1 cellular context compared by ENCODE assay signal in genomic region chr9:123338710-123339665, GRCh38.
TF ChIP-seq lines count a peak whose summit lies in the region.

No MANE protein-coding gene starts in this region.

TF ChIP-seq in K562, 482 proteins besides CTCF, POLR2A, EP300 and RAD21 (continued from another document and continues in another):
- TF ChIP-seq, protein P1, sequence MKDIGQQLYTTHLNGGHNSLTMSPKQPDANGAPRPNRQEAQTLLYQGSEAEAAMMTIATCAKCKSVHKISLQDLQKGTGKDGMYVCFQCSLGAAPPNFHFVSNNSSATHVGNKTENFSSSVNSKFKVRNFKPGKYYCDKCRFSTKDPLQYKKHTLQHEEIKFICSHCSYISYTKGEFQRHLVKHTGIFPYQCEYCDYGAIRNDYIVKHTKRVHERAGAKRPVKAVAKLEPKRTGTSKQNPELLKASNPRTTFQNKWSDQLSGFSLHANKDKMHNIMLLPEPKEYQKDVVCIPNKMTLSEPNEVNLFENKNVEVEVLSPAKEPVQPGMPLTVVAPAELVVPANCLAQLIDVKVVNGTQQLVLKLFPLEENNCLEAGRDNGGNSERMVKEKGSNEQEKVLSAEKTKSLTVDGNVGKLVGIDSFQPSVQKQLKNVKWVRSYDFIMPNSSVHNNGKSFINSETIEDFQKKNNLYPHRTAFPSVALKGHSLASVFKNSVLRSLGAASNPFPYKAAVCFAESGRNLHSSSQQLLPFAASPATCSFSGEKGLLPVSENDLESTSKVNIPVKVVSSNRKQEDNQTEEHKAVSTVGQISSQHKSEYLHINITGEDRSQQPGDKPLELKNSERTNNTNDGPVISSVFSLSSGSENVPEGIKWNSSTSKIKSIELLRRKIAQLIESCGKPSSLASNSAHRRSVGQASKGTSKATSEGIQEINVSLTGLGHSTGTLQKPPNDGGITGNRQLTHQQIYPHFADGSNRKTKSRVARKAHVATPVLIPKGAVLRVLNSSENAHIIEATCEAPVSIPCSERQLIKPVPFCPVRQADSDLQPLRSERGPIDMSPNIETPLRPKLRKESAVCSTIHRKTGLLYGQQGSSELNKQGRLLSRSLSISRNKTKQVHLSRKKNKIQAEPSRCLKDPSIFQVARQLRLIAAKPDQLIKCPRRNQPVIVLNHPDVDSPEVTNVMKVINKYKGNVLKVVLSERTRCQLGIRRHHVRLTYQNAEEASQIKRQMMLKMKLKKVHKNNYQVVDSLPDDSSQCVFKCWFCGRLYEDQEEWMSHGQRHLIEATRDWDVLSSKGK (CRISPR knock-in tag; IDR thresholded peaks at IDR 0.05), result no peak
- TF ChIP-seq IRF2 (CRISPR knock-in tag; IDR thresholded peaks at IDR 0.05) (no peak), STAT5A (IDR thresholded peaks at IDR 0.05; ENCODE audit: borderline replicate concordance, low read length) (peak; percentile 62), MECOM (CRISPR knock-in tag; IDR thresholded peaks at IDR 0.05) (no peak), THAP7 (CRISPR knock-in tag; IDR thresholded peaks at IDR 0.05) (no peak), HMBOX1 (IDR thresholded peaks at IDR 0.05) (no peak; the same call in 1 of the 2 replicates), NFATC3 (IDR thresholded peaks at IDR 0.05) (no peak), ZNF165 (CRISPR knock-in tag; IDR thresholded peaks at IDR 0.05; ENCODE audit: borderline replicate concordance) (no peak), POU5F1 (IDR thresholded peaks at IDR 0.05; ENCODE audit: borderline replicate concordance, low read depth, low read length, partially characterized antibody) (no peak), RFX7 (CRISPR knock-in tag; IDR thresholded peaks at IDR 0.05) (no peak), NELFE (IDR thresholded peaks at IDR 0.05; ENCODE audit: insufficient read depth, insufficient read length) (no peak), USF1 (CRISPR knock-in tag; IDR thresholded peaks at IDR 0.05) (no peak), HNRNPH1 (optimal IDR thresholded peaks at IDR 0.05; ENCODE audit: low read depth, low read length) (no peak), ZFX (CRISPR knock-in tag; IDR thresholded peaks at IDR 0.05) (no peak), ZNF311 (CRISPR knock-in tag; IDR thresholded peaks at IDR 0.05) (no peak), ZNF766 (CRISPR knock-in tag; conservative IDR thresholded peaks at IDR 0.05) (no peak; the same call in 1 of the 2 replicates), CC2D1A (IDR thresholded peaks at IDR 0.05) (peak; percentile 63; the same call in 1 of the 2 replicates), RHOXF2B (CRISPR knock-in tag; conservative IDR thresholded peaks at IDR 0.05) (no peak), ZNF431 (CRISPR knock-in tag; IDR thresholded peaks at IDR 0.05) (no peak), NCOA6 (IDR thresholded peaks at IDR 0.05) (no peak), ADNP (tag; IDR thresholded peaks at IDR 0.05) (peak; percentile 95), KDM5B (IDR thresholded peaks at IDR 0.05; ENCODE audit: insufficient replicate concordance, low read depth, low read length) (peak; percentile 74), SP1 (CRISPR knock-in tag; IDR thresholded peaks at IDR 0.05) (peak; percentile 49; the same call in 1 of the 2 replicates), HNRNPL (IDR thresholded peaks at IDR 0.05; ENCODE audit: low read depth, low read length) (no peak), RFX1 (IDR thresholded peaks at IDR 0.05) (no peak), TFAM (CRISPR knock-in tag; conservative IDR thresholded peaks at IDR 0.05) (no peak), ZNF668 (CRISPR knock-in tag; IDR thresholded peaks at IDR 0.05) (no peak), HMG20A (CRISPR knock-in tag; conservative IDR thresholded peaks at IDR 0.05) (no peak), FOS (IDR thresholded peaks at IDR 0.05; ENCODE audit: extremely low read depth, insufficient read length) (peak; percentile 53), FOXA1 (IDR thresholded peaks at IDR 0.05; ENCODE audit: borderline replicate concordance) (no peak), SIN3A (IDR thresholded peaks at IDR 0.05; ENCODE audit: borderline replicate concordance in 2 of 2, control insufficient read depth in 1 of 2, low read depth in 2 of 2, low read length in 2 of 2) (no peak), GTF3C2 (IDR thresholded peaks at IDR 0.05; ENCODE audit: borderline replicate concordance, extremely low read depth, insufficient read length) (no peak), RAD51 (IDR thresholded peaks at IDR 0.05; ENCODE audit: borderline replicate concordance, low read depth) (no peak), ZFPM2 (CRISPR knock-in tag; IDR thresholded peaks at IDR 0.05) (no peak), NBN (IDR thresholded peaks at IDR 0.05; ENCODE audit: low read depth) (no peak), ELF1 (tag; IDR thresholded peaks at IDR 0.05) (no peak)
- TF ChIP-seq, protein P2, sequence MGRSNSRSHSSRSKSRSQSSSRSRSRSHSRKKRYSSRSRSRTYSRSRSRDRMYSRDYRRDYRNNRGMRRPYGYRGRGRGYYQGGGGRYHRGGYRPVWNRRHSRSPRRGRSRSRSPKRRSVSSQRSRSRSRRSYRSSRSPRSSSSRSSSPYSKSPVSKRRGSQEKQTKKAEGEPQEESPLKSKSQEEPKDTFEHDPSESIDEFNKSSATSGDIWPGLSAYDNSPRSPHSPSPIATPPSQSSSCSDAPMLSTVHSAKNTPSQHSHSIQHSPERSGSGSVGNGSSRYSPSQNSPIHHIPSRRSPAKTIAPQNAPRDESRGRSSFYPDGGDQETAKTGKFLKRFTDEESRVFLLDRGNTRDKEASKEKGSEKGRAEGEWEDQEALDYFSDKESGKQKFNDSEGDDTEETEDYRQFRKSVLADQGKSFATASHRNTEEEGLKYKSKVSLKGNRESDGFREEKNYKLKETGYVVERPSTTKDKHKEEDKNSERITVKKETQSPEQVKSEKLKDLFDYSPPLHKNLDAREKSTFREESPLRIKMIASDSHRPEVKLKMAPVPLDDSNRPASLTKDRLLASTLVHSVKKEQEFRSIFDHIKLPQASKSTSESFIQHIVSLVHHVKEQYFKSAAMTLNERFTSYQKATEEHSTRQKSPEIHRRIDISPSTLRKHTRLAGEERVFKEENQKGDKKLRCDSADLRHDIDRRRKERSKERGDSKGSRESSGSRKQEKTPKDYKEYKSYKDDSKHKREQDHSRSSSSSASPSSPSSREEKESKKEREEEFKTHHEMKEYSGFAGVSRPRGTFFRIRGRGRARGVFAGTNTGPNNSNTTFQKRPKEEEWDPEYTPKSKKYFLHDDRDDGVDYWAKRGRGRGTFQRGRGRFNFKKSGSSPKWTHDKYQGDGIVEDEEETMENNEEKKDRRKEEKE (IDR thresholded peaks at IDR 0.05; ENCODE audit: borderline replicate concordance in 1 of 2, control insufficient read depth in 1 of 2, low read depth in 2 of 2, low read length in 1 of 2), result no peak
- TF ChIP-seq, protein P3, sequence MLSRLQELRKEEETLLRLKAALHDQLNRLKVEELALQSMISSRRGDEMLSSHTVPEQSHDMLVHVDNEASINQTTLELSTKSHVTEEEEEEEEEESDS (CRISPR knock-in tag; IDR thresholded peaks at IDR 0.05), result no peak
- TF ChIP-seq, protein P4, sequence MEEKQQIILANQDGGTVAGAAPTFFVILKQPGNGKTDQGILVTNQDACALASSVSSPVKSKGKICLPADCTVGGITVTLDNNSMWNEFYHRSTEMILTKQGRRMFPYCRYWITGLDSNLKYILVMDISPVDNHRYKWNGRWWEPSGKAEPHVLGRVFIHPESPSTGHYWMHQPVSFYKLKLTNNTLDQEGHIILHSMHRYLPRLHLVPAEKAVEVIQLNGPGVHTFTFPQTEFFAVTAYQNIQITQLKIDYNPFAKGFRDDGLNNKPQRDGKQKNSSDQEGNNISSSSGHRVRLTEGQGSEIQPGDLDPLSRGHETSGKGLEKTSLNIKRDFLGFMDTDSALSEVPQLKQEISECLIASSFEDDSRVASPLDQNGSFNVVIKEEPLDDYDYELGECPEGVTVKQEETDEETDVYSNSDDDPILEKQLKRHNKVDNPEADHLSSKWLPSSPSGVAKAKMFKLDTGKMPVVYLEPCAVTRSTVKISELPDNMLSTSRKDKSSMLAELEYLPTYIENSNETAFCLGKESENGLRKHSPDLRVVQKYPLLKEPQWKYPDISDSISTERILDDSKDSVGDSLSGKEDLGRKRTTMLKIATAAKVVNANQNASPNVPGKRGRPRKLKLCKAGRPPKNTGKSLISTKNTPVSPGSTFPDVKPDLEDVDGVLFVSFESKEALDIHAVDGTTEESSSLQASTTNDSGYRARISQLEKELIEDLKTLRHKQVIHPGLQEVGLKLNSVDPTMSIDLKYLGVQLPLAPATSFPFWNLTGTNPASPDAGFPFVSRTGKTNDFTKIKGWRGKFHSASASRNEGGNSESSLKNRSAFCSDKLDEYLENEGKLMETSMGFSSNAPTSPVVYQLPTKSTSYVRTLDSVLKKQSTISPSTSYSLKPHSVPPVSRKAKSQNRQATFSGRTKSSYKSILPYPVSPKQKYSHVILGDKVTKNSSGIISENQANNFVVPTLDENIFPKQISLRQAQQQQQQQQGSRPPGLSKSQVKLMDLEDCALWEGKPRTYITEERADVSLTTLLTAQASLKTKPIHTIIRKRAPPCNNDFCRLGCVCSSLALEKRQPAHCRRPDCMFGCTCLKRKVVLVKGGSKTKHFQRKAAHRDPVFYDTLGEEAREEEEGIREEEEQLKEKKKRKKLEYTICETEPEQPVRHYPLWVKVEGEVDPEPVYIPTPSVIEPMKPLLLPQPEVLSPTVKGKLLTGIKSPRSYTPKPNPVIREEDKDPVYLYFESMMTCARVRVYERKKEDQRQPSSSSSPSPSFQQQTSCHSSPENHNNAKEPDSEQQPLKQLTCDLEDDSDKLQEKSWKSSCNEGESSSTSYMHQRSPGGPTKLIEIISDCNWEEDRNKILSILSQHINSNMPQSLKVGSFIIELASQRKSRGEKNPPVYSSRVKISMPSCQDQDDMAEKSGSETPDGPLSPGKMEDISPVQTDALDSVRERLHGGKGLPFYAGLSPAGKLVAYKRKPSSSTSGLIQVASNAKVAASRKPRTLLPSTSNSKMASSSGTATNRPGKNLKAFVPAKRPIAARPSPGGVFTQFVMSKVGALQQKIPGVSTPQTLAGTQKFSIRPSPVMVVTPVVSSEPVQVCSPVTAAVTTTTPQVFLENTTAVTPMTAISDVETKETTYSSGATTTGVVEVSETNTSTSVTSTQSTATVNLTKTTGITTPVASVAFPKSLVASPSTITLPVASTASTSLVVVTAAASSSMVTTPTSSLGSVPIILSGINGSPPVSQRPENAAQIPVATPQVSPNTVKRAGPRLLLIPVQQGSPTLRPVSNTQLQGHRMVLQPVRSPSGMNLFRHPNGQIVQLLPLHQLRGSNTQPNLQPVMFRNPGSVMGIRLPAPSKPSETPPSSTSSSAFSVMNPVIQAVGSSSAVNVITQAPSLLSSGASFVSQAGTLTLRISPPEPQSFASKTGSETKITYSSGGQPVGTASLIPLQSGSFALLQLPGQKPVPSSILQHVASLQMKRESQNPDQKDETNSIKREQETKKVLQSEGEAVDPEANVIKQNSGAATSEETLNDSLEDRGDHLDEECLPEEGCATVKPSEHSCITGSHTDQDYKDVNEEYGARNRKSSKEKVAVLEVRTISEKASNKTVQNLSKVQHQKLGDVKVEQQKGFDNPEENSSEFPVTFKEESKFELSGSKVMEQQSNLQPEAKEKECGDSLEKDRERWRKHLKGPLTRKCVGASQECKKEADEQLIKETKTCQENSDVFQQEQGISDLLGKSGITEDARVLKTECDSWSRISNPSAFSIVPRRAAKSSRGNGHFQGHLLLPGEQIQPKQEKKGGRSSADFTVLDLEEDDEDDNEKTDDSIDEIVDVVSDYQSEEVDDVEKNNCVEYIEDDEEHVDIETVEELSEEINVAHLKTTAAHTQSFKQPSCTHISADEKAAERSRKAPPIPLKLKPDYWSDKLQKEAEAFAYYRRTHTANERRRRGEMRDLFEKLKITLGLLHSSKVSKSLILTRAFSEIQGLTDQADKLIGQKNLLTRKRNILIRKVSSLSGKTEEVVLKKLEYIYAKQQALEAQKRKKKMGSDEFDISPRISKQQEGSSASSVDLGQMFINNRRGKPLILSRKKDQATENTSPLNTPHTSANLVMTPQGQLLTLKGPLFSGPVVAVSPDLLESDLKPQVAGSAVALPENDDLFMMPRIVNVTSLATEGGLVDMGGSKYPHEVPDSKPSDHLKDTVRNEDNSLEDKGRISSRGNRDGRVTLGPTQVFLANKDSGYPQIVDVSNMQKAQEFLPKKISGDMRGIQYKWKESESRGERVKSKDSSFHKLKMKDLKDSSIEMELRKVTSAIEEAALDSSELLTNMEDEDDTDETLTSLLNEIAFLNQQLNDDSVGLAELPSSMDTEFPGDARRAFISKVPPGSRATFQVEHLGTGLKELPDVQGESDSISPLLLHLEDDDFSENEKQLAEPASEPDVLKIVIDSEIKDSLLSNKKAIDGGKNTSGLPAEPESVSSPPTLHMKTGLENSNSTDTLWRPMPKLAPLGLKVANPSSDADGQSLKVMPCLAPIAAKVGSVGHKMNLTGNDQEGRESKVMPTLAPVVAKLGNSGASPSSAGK (IDR thresholded peaks at IDR 0.05), result no peak; the same call in 1 of the 2 replicates
